In genomic region chr1:7387053-7387861, GRCh38 we compare ENCODE assay signal across 10 cellular contexts.
DNase-seq lines count a peak whose midpoint lies in the region; TF ChIP-seq lines count a peak whose summit lies in the region.
"Had no signal": no experiment of that assay in that cellular context is flagged by ENCODE, and none has a peak within 500 bp of the region (broad histone marks: within the 10 kb centered on the region; RNA-seq: fewer than 3 reads in every experiment).

No MANE protein-coding gene starts in this region.

- in situ Hi-C loops in GM23248 (cut with MboI) = no loop called here

- peaks cover 20% of the 10 kb centered on the region for H3K4me1 Mint-ChIP-seq in progenitor cell of endocrine pancreas (ENCODE audit: low read depth)
- H3K4me1 Mint-ChIP-seq: activated CD4-positive, alpha-beta T cell treated with anti-CD3 and anti-CD28 coated beads for 36 hours had no signal

- H3K9me3 ChIP-seq in esophagus muscularis mucosa (no peaks in the 10 kb centered on the region), GM23248 (ENCODE audit: low read depth) (no peaks in the 10 kb centered on the region)

- no peaks in the 10 kb centered on the region for H3F3A ChIP-seq in GM23248 (ENCODE audit: insufficient read depth)

- no peaks in the 10 kb centered on the region for H4K20me1 ChIP-seq in GM23248 (ENCODE audit: insufficient read depth)

- H3K4me3 Mint-ChIP-seq in progenitor cell of endocrine pancreas (ENCODE audit: low read depth) = no peak overlapping the region
- H3K4me3 Mint-ChIP-seq: activated CD4-positive, alpha-beta T cell treated with anti-CD3 and anti-CD28 coated beads for 36 hours had no signal

- no peak for TF ChIP-seq EP300 in esophagus muscularis mucosa (IDR thresholded peaks at IDR 0.05)

- H3K4me2 ChIP-seq in GM23248 (ENCODE audit: unreplicated experiment) = no peak overlapping the region

- peak overlapping the region; percentile 57 for H3K27ac Mint-ChIP-seq in progenitor cell of endocrine pancreas
- H3K27ac Mint-ChIP-seq: activated CD4-positive, alpha-beta T cell treated with anti-CD3 and anti-CD28 coated beads for 36 hours had no signal

- H3K9me3 Mint-ChIP-seq in progenitor cell of endocrine pancreas (ENCODE audit: low read depth) = no peaks in the 10 kb centered on the region

- H3K36me3 Mint-ChIP-seq in progenitor cell of endocrine pancreas (ENCODE audit: insufficient read depth) = no peaks in the 10 kb centered on the region

- no peaks in the 10 kb centered on the region for H3K9me2 ChIP-seq in GM23248 (ENCODE audit: insufficient read depth)

- no peaks in the 10 kb centered on the region for H3K36me3 ChIP-seq in esophagus muscularis mucosa
- no peaks in the 10 kb centered on the region for H3K36me3 ChIP-seq in GM23248 (ENCODE audit: low read depth)

- H3K27ac ChIP-seq in esophagus muscularis mucosa (replicated peaks in 1 of 4) (peak overlapping the region in 1 of 4 donors; percentile 71), GM23248 (no peak overlapping the region)

- no peaks in the 10 kb centered on the region for H3K27me3 ChIP-seq in esophagus muscularis mucosa
- H3K27me3 ChIP-seq in GM23248 (replicated peaks; ENCODE audit: insufficient read depth) = no peaks in the 10 kb centered on the region

- POLR2A ChIA-PET in GM10248 (lab: Yijun Ruan, JAX) = no interaction called here

- H3K4me1 ChIP-seq in esophagus muscularis mucosa (peaks cover 24 to 36% (median 33%) of the 10 kb centered on the region in 4 donors), GM23248 (ENCODE audit: insufficient read depth) (peaks cover 12% of the 10 kb centered on the region; the same call in 1 of the 2 replicates)

- H3K9ac ChIP-seq in GM23248 = no peak overlapping the region

- peak; percentile 24 for DNase-seq in ELF-1 (ENCODE audit: low read depth, low spot score)
- peak; percentile 67 for DNase-seq in NCI-H748 (lab: John Stamatoyannopoulos, UW; ENCODE audit: unreplicated experiment)
- DNase-seq in esophagus muscularis mucosa (ENCODE audit: extremely low spot score) = peak; percentile 77
- DNase-seq in progenitor cell of endocrine pancreas (ENCODE audit: low spot score, unreplicated experiment) = peak; percentile 6
- no peak for DNase-seq in GM10248 (ENCODE audit: extremely low spot score)
- no peak for DNase-seq in activated CD4-positive, alpha-beta T cell treated with anti-CD3 and anti-CD28 coated beads, Interleukin-2, amount 50 U/mL, for 4 hours
- DNase-seq in GM23248 = no peak
- DNase-seq: activated CD4-positive, alpha-beta T cell treated with anti-CD3 and anti-CD28 coated beads for 36 hours; erythroblast; NCI-H2029 had no signal

- H3K79me2 ChIP-seq in GM23248 (ENCODE audit: insufficient read depth) = no peaks in the 10 kb centered on the region

- TF ChIP-seq CTCF in esophagus muscularis mucosa (IDR thresholded peaks at IDR 0.05) (no peak), progenitor cell of endocrine pancreas (IDR thresholded peaks at IDR 0.05; ENCODE audit: unreplicated experiment) (no peak), GM10248 (IDR thresholded peaks at IDR 0.05; ENCODE audit: control extremely low read depth, extremely low read depth, low read depth, missing control alignments) (no peak)

- 72% methylated on average over 8 of the region's 8 CpGs for WGBS in esophagus muscularis mucosa
- WGBS in GM23248 (ENCODE audit: low coverage in 1 of 2, low lambda C conversion rate in 2 of 2, missing lambda C conversion rate in 2 of 2), 2 experiments = 58 to 60% methylated on average over 8 of the region's 8 CpGs

- H3K27me3 Mint-ChIP-seq in progenitor cell of endocrine pancreas = peaks cover 4% of the 10 kb centered on the region

- TF ChIP-seq POLR2A in esophagus muscularis mucosa (IDR thresholded peaks at IDR 0.05; ENCODE audit: low read depth) = no peak

- H2AFZ ChIP-seq in GM23248 = no peak overlapping the region

- no peak overlapping the region for H3K4me3 ChIP-seq in esophagus muscularis mucosa
- H3K4me3 ChIP-seq in GM23248 = no peak overlapping the region

- CTCF ChIA-PET in GM10248 (lab: Yijun Ruan, JAX) = interaction anchor here (2.0 kb wide), 1 partner anchor 11 kb away, joined by 4 read pairs; no protein-coding TSS in a partner anchor

- intact Hi-C loops in esophagus muscularis mucosa (cut with DNase I) = no loop called here

Comparison
In these comparisons a context has a peak if more than half of its experiments do, and no peak if none do; other contexts are left out.
1. DNase-seq: peak in ELF-1 (single experiment), NCI-H748 (single experiment), esophagus muscularis mucosa (single experiment) and progenitor cell of endocrine pancreas (single experiment); none in GM10248 (single experiment), activated CD4-positive, alpha-beta T cell treated with anti-CD3 and anti-CD28 coated beads, Interleukin-2, amount 50 U/mL, for 4 hours (0 of 2) and GM23248 (single experiment).